19 cellular contexts compared by ENCODE assay signal in genomic region chr12:104656921-104657320, GRCh38.
A peak's percentile ranks its signal among the peaks of the same experiment; 100 is the strongest.
DNase-seq lines count a peak whose midpoint lies in the region; ATAC-seq and TF ChIP-seq lines count a peak whose summit lies in the region.
"Had no signal": no experiment of that assay in that cellular context is flagged by ENCODE, and none has a peak within 500 bp of the region (broad histone marks: within the 10 kb centered on the region; RNA-seq: fewer than 3 reads in every experiment).

No MANE protein-coding gene starts in this region.

- no peaks in the 10 kb centered on the region for H3K36me3 ChIP-seq in adipocyte (ENCODE audit: control insufficient read depth, insufficient read depth, low read length, severe bottlenecking)
- H3K36me3 ChIP-seq: neural progenitor cell, SJCRH30, thyroid gland had no signal

- H3K4me3 ChIP-seq in adipocyte (ENCODE audit: low read length): no peak overlapping the region
- H3K4me3 ChIP-seq in foreskin fibroblast (ENCODE audit: low read depth in 1 of 2, low read length in 2 of 2): no peak overlapping the region
- H3K4me3 ChIP-seq: neural progenitor cell, SJCRH30, skin epidermis, thyroid gland had no signal

- DNase-seq in NCI-H510A treated with DMSO at 0.1 percent for 48 hours (lab: John Stamatoyannopoulos, UW) (peak; percentile 50), NCI-H510A (lab: John Stamatoyannopoulos, UW) (no peak), adipocyte (ENCODE audit: low read depth) (peak; percentile 76), foreskin fibroblast (peak; percentile 67 to 71), stromal cell of bone marrow (ENCODE audit: low read depth) (peak; percentile 52), NCI-H1436 treated with DMSO at 0.1 percent for 48 hours (lab: John Stamatoyannopoulos, UW) (no peak)
- no peak for DNase-seq in activated CD4-positive, alpha-beta T cell treated with anti-CD3 and anti-CD28 coated beads, Interleukin-2, amount 50 U/mL, for 48 hours
- DNase-seq: activated CD4-positive, alpha-beta T cell treated with anti-CD3 and anti-CD28 coated beads, Interleukin-2, amount 10 ng/mL, durations not matched to agents 7 days and 5 days; activated T-cell treated with anti-CD3 and anti-CD28 coated beads, Interleukin-2, amount 50 U/mL, for 1 hour; cerebellar nuclear complex; COR-L47; glutamatergic neuron; SJCRH30; stimulated activated CD4-positive, alpha-beta T cell treated with anti-CD3 and anti-CD28 coated beads, Interleukin-4, amount 100 ng/mL, for 4 hours; T1000; thyroid gland had no signal

- ATAC-seq in HG03025 (IDR thresholded peaks at IDR 0.05; ENCODE audit: low FRiP score, unreplicated experiment): no peak

- peak overlapping the region; percentile 48 for H3K9ac ChIP-seq in adipocyte (ENCODE audit: low read length)
- H3K9ac ChIP-seq: neural progenitor cell had no signal

- peaks cover 16% of the 10 kb centered on the region for H3K4me1 ChIP-seq in adipocyte (ENCODE audit: control insufficient read depth, insufficient read depth, low read length)
- H3K4me1 ChIP-seq: thyroid gland had no signal

- no peaks in the 10 kb centered on the region for H3K9me3 ChIP-seq in adipocyte (ENCODE audit: control insufficient read depth, low read length)
- H3K9me3 ChIP-seq: SJCRH30, thyroid gland had no signal

- no peak for TF ChIP-seq CTCF in foreskin fibroblast (IDR thresholded peaks at IDR 0.05; ENCODE audit: low read depth, low read length)

- H3K27me3 ChIP-seq in adipocyte (replicated peaks; ENCODE audit: control insufficient read depth, insufficient read depth, low read length): no peaks in the 10 kb centered on the region
- H3K27me3 ChIP-seq: neural progenitor cell, SJCRH30, thyroid gland had no signal

Comparison
In these comparisons a context has a peak if more than half of its experiments do, and no peak if none do; other contexts are left out.
1. DNase-seq: peak in NCI-H510A treated with DMSO at 0.1 percent for 48 hours (single experiment), adipocyte (single experiment), foreskin fibroblast (2 of 2) and stromal cell of bone marrow (single experiment); none in NCI-H510A (single experiment), activated CD4-positive, alpha-beta T cell treated with anti-CD3 and anti-CD28 coated beads, Interleukin-2, amount 50 U/mL, for 48 hours (0 of 2) and NCI-H1436 treated with DMSO at 0.1 percent for 48 hours (single experiment).